10 cellular contexts compared by ENCODE assay signal in genomic region chr12:6362383-6362782, GRCh38. TPM values are rescaled to one million over a fixed set of nuclear protein-coding genes. Genes with fewer than 3 reads are reported as not detected.
DNase-seq lines count a peak whose midpoint lies in the region; TF ChIP-seq lines count a peak whose summit lies in the region.
"Had no signal": no experiment of that assay in that cellular context is flagged by ENCODE, and none has a peak within 500 bp of the region (broad histone marks: within the 10 kb centered on the region; RNA-seq: fewer than 3 reads in every experiment).

No MANE protein-coding gene starts in this region.

- CTCF ChIA-PET in activated CD4-positive, alpha-beta T cell treated with anti-CD3 and anti-CD28 coated beads, Interleukin-2, amount 10 ng/mL, durations not matched to agents 7 days and 5 days (lab: Charles Lee), result interaction anchor here (0.6 to 2.1 kb wide), 5 partner anchors 25 to 304 kb away, joined by 3 to 7 read pairs (median 4); no protein-coding TSS in a partner anchor

- TF ChIP-seq CTCF in Peyer's patch (IDR thresholded peaks at IDR 0.05), result no peak
- TF ChIP-seq CTCF in stomach (IDR thresholded peaks at IDR 0.05), result no peak
- TF ChIP-seq CTCF in ascending aorta (IDR thresholded peaks at IDR 0.05), result no peak

- H3K4me3 ChIP-seq in Peyer's patch (no peak overlapping the region), stomach (no peak overlapping the region), ascending aorta (no peak overlapping the region)

- H3K27ac Mint-ChIP-seq in activated CD4-positive, alpha-beta T cell treated with anti-CD3 and anti-CD28 coated beads, Interleukin-2, amount 10 ng/mL, durations not matched to agents 7 days and 5 days, result peak overlapping the region; percentile 90
- peak overlapping the region in 3 of 6 donors; percentile 10 to 65 (median 23) for H3K27ac Mint-ChIP-seq in immature natural killer cell

- H3K9me3 ChIP-seq in Peyer's patch, result no peaks in the 10 kb centered on the region
- H3K9me3 ChIP-seq in stomach, result no peaks in the 10 kb centered on the region
- no peaks in the 10 kb centered on the region for H3K9me3 ChIP-seq in ascending aorta

- H3K27ac ChIP-seq in Peyer's patch (peak overlapping the region; percentile 14 to 100 (median 89)), stomach (peak overlapping the region; percentile 65 to 94 (median 93)), ascending aorta (peak overlapping the region in 1 of 2 donors; percentile 34)

- no peaks in the 10 kb centered on the region for H3K9me3 Mint-ChIP-seq in activated CD4-positive, alpha-beta T cell treated with anti-CD3 and anti-CD28 coated beads, Interleukin-2, amount 10 ng/mL, durations not matched to agents 7 days and 5 days
- no peaks in the 10 kb centered on the region for H3K9me3 Mint-ChIP-seq in immature natural killer cell

- H3K4me3 Mint-ChIP-seq in activated CD4-positive, alpha-beta T cell treated with anti-CD3 and anti-CD28 coated beads, Interleukin-2, amount 10 ng/mL, durations not matched to agents 7 days and 5 days, result peak overlapping the region; percentile 48
- peak overlapping the region in 4 of 5 donors; percentile 23 to 69 (median 50) for H3K4me3 Mint-ChIP-seq in immature natural killer cell

- POLR2A ChIA-PET in activated CD4-positive, alpha-beta T cell treated with anti-CD3 and anti-CD28 coated beads, Interleukin-2, amount 10 ng/mL, durations not matched to agents 7 days and 5 days (lab: Charles Lee), result interaction anchor here (0.8 kb wide), 1 partner anchor 75 kb away, joined by 4 read pairs; no protein-coding TSS in a partner anchor

- DNase-seq in activated CD4-positive, alpha-beta T cell treated with anti-CD3 and anti-CD28 coated beads, Interleukin-2, amount 10 ng/mL, durations not matched to agents 7 days and 5 days, result no peak
- DNase-seq in activated CD4-positive, alpha-beta T cell treated with anti-CD3 and anti-CD28 coated beads for 4 hours, result no peak
- DNase-seq in Peyer's patch (peak in 1 of 3 donors; percentile 8), immature natural killer cell (no peak), stomach (no peak), ascending aorta (ENCODE audit: low spot score in 2 of 2) (no peak), HCEC 1CT (no peak), NCI-H128 (lab: John Stamatoyannopoulos, UW; ENCODE audit: unreplicated experiment) (no peak)
- DNase-seq: NCI-H1417; stimulated activated CD4-positive, alpha-beta T cell treated with anti-CD3 and anti-CD28 coated beads, Interleukin-12 subunit alpha, Interleukin-12 subunit beta, amount 100 ng/mL, for 4 hours had no signal

- H3K4me1 ChIP-seq in Peyer's patch (peaks cover 0 to 44% (median 7%) of the 10 kb centered on the region in 4 donors), stomach (peaks cover 24 to 49% (median 45%) of the 10 kb centered on the region in 4 donors), ascending aorta (peaks cover 0 to 5% of the 10 kb centered on the region in 2 donors)

- peaks cover 39% of the 10 kb centered on the region for H3K4me1 Mint-ChIP-seq in activated CD4-positive, alpha-beta T cell treated with anti-CD3 and anti-CD28 coated beads, Interleukin-2, amount 10 ng/mL, durations not matched to agents 7 days and 5 days
- peaks cover 13 to 19% of the 10 kb centered on the region in 2 donors for H3K4me1 Mint-ChIP-seq in immature natural killer cell

- H3K36me3 ChIP-seq in Peyer's patch (no peaks in the 10 kb centered on the region), stomach (peaks cover 0 to 25% (median 13%) of the 10 kb centered on the region in 4 donors), ascending aorta (no peaks in the 10 kb centered on the region)

- 41 to 64% (median 52%) methylated on average over 3 of the region's 3 CpGs for WGBS in stomach, 5 donors

- H3K27me3 ChIP-seq in Peyer's patch (no peaks in the 10 kb centered on the region), stomach (no peaks in the 10 kb centered on the region), ascending aorta (no peaks in the 10 kb centered on the region)

- H3K27me3 Mint-ChIP-seq in activated CD4-positive, alpha-beta T cell treated with anti-CD3 and anti-CD28 coated beads, Interleukin-2, amount 10 ng/mL, durations not matched to agents 7 days and 5 days, result no peaks in the 10 kb centered on the region
- peaks cover 0 to 4% (median 2%) of the 10 kb centered on the region in 3 donors for H3K27me3 Mint-ChIP-seq in immature natural killer cell (ENCODE audit: low read depth in 3 of 3)

- no peak for TF ChIP-seq POLR2A in Peyer's patch (IDR thresholded peaks at IDR 0.05)
- no peak for TF ChIP-seq POLR2A in stomach (IDR thresholded peaks at IDR 0.05)

- no peak for TF ChIP-seq EP300 in stomach (IDR thresholded peaks at IDR 0.05)

- intact Hi-C loops in stomach (cut with DNase I; ENCODE audit: low total_unique reads) (no loop called here), ascending aorta (cut with DNase I) (no loop called here)

- H3K36me3 Mint-ChIP-seq in activated CD4-positive, alpha-beta T cell treated with anti-CD3 and anti-CD28 coated beads, Interleukin-2, amount 10 ng/mL, durations not matched to agents 7 days and 5 days (ENCODE audit: low read depth), result no peaks in the 10 kb centered on the region
- no peaks in the 10 kb centered on the region for H3K36me3 Mint-ChIP-seq in immature natural killer cell

RNA-seq across cellular contexts. Expression of gene SCNN1A, which starts 13.0 kb away (rescaled TPM):
- under 1 TPM; 0.54 to 0.67 TPM for total RNA-seq in activated CD4-positive, alpha-beta T cell treated with anti-CD3 and anti-CD28 coated beads, Interleukin-2, amount 10 ng/mL, durations not matched to agents 7 days and 5 days
- total RNA-seq in Peyer's patch (100 to 1,000 TPM in 3 of 4 donors, 10 to 100 TPM in 1; 93.3 to 275 (median 143) TPM), stomach (100 to 1,000 TPM in 4 of 5 donors, 10 to 100 TPM in 1; 63.3 to 486 (median 277) TPM), ascending aorta (14.3 TPM)
- polyA plus RNA-seq in immature natural killer cell (under 1 TPM in 2 of 3 donors, not detected in 1; 0.10 to 0.64 TPM), stomach (10 to 100 TPM; 16.6 to 98.0 (median 47.5) TPM)

RNA-seq across cellular contexts. Expression of gene TNFRSF1A, which starts 20.5 kb away (rescaled TPM):
- 10 to 100 TPM; 59.3 to 64.4 TPM for total RNA-seq in activated CD4-positive, alpha-beta T cell treated with anti-CD3 and anti-CD28 coated beads, Interleukin-2, amount 10 ng/mL, durations not matched to agents 7 days and 5 days
- total RNA-seq in Peyer's patch (100 to 1,000 TPM in 3 of 4 donors, 10 to 100 TPM in 1; 90.8 to 547 (median 393) TPM), stomach (100 to 1,000 TPM in 4 of 5 donors, 10 to 100 TPM in 1; 91.6 to 432 (median 152) TPM), ascending aorta (528 TPM)
- polyA plus RNA-seq in immature natural killer cell (10 to 100 TPM; 37.7 to 89.0 (median 67.0) TPM), stomach (10 to 100 TPM; 35.2 to 64.4 (median 38.5) TPM)

RNA-seq across cellular contexts. Expression of gene LTBR, which starts 21.6 kb away (rescaled TPM):
- total RNA-seq in activated CD4-positive, alpha-beta T cell treated with anti-CD3 and anti-CD28 coated beads, Interleukin-2, amount 10 ng/mL, durations not matched to agents 7 days and 5 days, result not detected
- total RNA-seq in Peyer's patch (100 to 1,000 TPM; 113 to 313 (median 294) TPM), stomach (100 to 1,000 TPM in 3 of 5 donors, 10 to 100 TPM in 2; 27.5 to 471 (median 126) TPM), ascending aorta (284 TPM)
- polyA plus RNA-seq in immature natural killer cell (1 to 10 TPM; 1.2 to 3.6 (median 2.8) TPM), stomach (10 to 100 TPM; 47.3 to 76.3 (median 48.3) TPM)

RNA-seq across cellular contexts. Expression of gene PLEKHG6, which starts 51.9 kb away (rescaled TPM):
- not detected for total RNA-seq in activated CD4-positive, alpha-beta T cell treated with anti-CD3 and anti-CD28 coated beads, Interleukin-2, amount 10 ng/mL, durations not matched to agents 7 days and 5 days
- total RNA-seq in Peyer's patch, result 100 to 1,000 TPM; 145 to 543 (median 176) TPM
- under 1 TPM in 2 of 3 donors, not detected in 1; 0.19 to 0.61 TPM for polyA plus RNA-seq in immature natural killer cell
- total RNA-seq in stomach, result 100 to 1,000 TPM in 1 of 5 donors, 10 to 100 TPM in 3, 1 to 10 TPM in 1; 6.4 to 101 (median 16.2) TPM
- 10 to 100 TPM in 2 of 3 donors, 1 to 10 TPM in 1; 5.9 to 32.3 (median 27.0) TPM for polyA plus RNA-seq in stomach
- not detected for total RNA-seq in ascending aorta

Comparison
In these comparisons a context has a peak if more than half of its experiments do, and no peak if none do; other contexts are left out.
1. RNA of gene LTBR, which starts 21.6 kb away (total RNA-seq): 113 to 313 TPM in Peyer's patch, 284 TPM in ascending aorta (single experiment) and 27.5 to 471 TPM in stomach; not detected in activated CD4-positive, alpha-beta T cell treated with anti-CD3 and anti-CD28 coated beads, Interleukin-2, amount 10 ng/mL, durations not matched to agents 7 days and 5 days; every median in the first group is over 10 times any median in the second.